Comparison of ENCODE assay signal across 16 cellular contexts in genomic region chr19:51181913-51182419, GRCh38. TPM values are rescaled to one million over a fixed set of nuclear protein-coding genes. Genes with fewer than 3 reads are reported as not detected.
DNase-seq lines count a peak whose midpoint lies in the region; ATAC-seq and TF ChIP-seq lines count a peak whose summit lies in the region.
"Had no signal": no experiment of that assay in that cellular context is flagged by ENCODE, and none has a peak within 500 bp of the region (broad histone marks: within the 10 kb centered on the region; RNA-seq: fewer than 3 reads in every experiment).

No MANE protein-coding gene starts in this region.

- H3K27ac ChIP-seq in gastroesophageal sphincter (no peak overlapping the region), prostate gland (no peak overlapping the region)
- H3K27ac ChIP-seq: breast epithelium had no signal

- intact Hi-C loops in prostate gland (cut with DNase I), result no loop called here

- TF ChIP-seq EP300 in gastroesophageal sphincter (IDR thresholded peaks at IDR 0.05), result no peak

- WGBS in gastroesophageal sphincter (ENCODE audit: low coverage in 1 of 2), 2 donors, result 43% methylated on average over 10 of the region's 31 CpGs; no CpG with 5 or more reads in 1 of the 2 donors
- 59% methylated on average over 25 of the region's 31 CpGs for WGBS in prostate gland

- no peak for DNase-seq in activated T-cell treated with anti-CD3 and anti-CD28 coated beads, Interleukin-2, amount 50 U/mL, for 72 hours
- DNase-seq in activated T-cell treated with anti-CD3 and anti-CD28 coated beads, Interleukin-2, amount 50 U/mL, for 48 hours, result no peak
- DNase-seq in NT2/D1 (ENCODE audit: low read depth, low spot score) (peak; percentile 44), ecto neural progenitor cell (ENCODE audit: low spot score) (peak; percentile 63), prostate gland (ENCODE audit: low spot score) (no peak)
- DNase-seq in stimulated activated naive CD8-positive, alpha-beta T cell treated with anti-CD3 and anti-CD28 coated beads, Interleukin-15, amount 100 ng/mL, for 72 hours, result no peak
- DNase-seq: activated B cell treated with CpG ODN at 0.5 μM for 24 hours, activated gamma-delta T cell, hippocampal formation, NCI-H345 had no signal

- no peaks in the 10 kb centered on the region; the same call in 1 of the 2 replicates for H3K9me3 ChIP-seq in NT2/D1 (ENCODE audit: insufficient read depth, low read length)
- no peaks in the 10 kb centered on the region for H3K9me3 ChIP-seq in gastroesophageal sphincter
- no peaks in the 10 kb centered on the region for H3K9me3 ChIP-seq in prostate gland
- H3K9me3 ChIP-seq: breast epithelium had no signal

- H3K4me3 ChIP-seq in NT2/D1 (ENCODE audit: insufficient read length, low read depth), result peak overlapping the region; percentile 15
- no peak overlapping the region for H3K4me3 ChIP-seq in gastroesophageal sphincter
- no peak overlapping the region for H3K4me3 ChIP-seq in prostate gland
- H3K4me3 ChIP-seq: breast epithelium had no signal

- H3K9ac ChIP-seq in NT2/D1 (ENCODE audit: insufficient read length, low read depth), result no peak overlapping the region

- peaks cover 12% of the 10 kb centered on the region for H3K27me3 Mint-ChIP-seq in activated T-cell treated with anti-CD3 and anti-CD28 coated beads, Interleukin-2, amount 50 U/mL, for 72 hours (ENCODE audit: low read depth)
- peaks cover 34% of the 10 kb centered on the region for H3K27me3 Mint-ChIP-seq in stimulated activated naive CD8-positive, alpha-beta T cell treated with anti-CD3 and anti-CD28 coated beads, Interleukin-15, amount 100 ng/mL, for 72 hours

- ATAC-seq in activated T-cell treated with anti-CD3 and anti-CD28 coated beads, Interleukin-2, amount 50 U/mL, for 72 hours (replicated peaks in 1 of 2), result peak in 1 of 2 donors; percentile 34
- peak; percentile 27 for ATAC-seq in stimulated activated naive CD8-positive, alpha-beta T cell treated with anti-CD3 and anti-CD28 coated beads, Interleukin-15, amount 100 ng/mL, for 72 hours
- ATAC-seq in gastroesophageal sphincter (no peak), GM18870 (IDR thresholded peaks at IDR 0.05; ENCODE audit: unreplicated experiment) (no peak)
- ATAC-seq: Right ventricle myocardium inferior had no signal

- TF ChIP-seq CTCF in gastroesophageal sphincter (IDR thresholded peaks at IDR 0.05), result no peak
- TF ChIP-seq CTCF in prostate gland (IDR thresholded peaks at IDR 0.05), result no peak

- H3K36me3 ChIP-seq in NT2/D1 (ENCODE audit: insufficient read depth, insufficient read length, low read length) (no peaks in the 10 kb centered on the region), gastroesophageal sphincter (no peaks in the 10 kb centered on the region), prostate gland (no peaks in the 10 kb centered on the region)
- H3K36me3 ChIP-seq: breast epithelium had no signal

- H3K9me3 Mint-ChIP-seq in activated T-cell treated with anti-CD3 and anti-CD28 coated beads, Interleukin-2, amount 50 U/mL, for 72 hours, result no peaks in the 10 kb centered on the region
- no peaks in the 10 kb centered on the region for H3K9me3 Mint-ChIP-seq in stimulated activated naive CD8-positive, alpha-beta T cell treated with anti-CD3 and anti-CD28 coated beads, Interleukin-15, amount 100 ng/mL, for 72 hours
- H3K9me3 Mint-ChIP-seq: activated B cell treated with CpG ODN at 0.5 μM for 24 hours had no signal

- no peaks in the 10 kb centered on the region for H3K36me3 Mint-ChIP-seq in activated T-cell treated with anti-CD3 and anti-CD28 coated beads, Interleukin-2, amount 50 U/mL, for 72 hours (ENCODE audit: insufficient read depth in 2 of 2)

- TF ChIP-seq POLR2A in gastroesophageal sphincter (IDR thresholded peaks at IDR 0.05) (no peak), prostate gland (IDR thresholded peaks at IDR 0.05) (no peak)

- peaks cover 21% of the 10 kb centered on the region for H3K27me3 ChIP-seq in NT2/D1 (ENCODE audit: insufficient read depth, insufficient read length)
- peaks cover 57% of the 10 kb centered on the region for H3K27me3 ChIP-seq in gastroesophageal sphincter
- H3K27me3 ChIP-seq in prostate gland (replicated peaks; ENCODE audit: insufficient read depth), result peaks cover 2% of the 10 kb centered on the region

- H3K4me1 ChIP-seq in NT2/D1 (ENCODE audit: insufficient read depth, insufficient read length) (peaks cover 5% of the 10 kb centered on the region), gastroesophageal sphincter (no peaks in the 10 kb centered on the region), prostate gland (replicated peaks) (no peaks in the 10 kb centered on the region)
- H3K4me1 ChIP-seq: breast epithelium had no signal

- peak overlapping the region; percentile 41 to 67 for H3K4me3 Mint-ChIP-seq in activated T-cell treated with anti-CD3 and anti-CD28 coated beads, Interleukin-2, amount 50 U/mL, for 72 hours
- peak overlapping the region in 1 of 2 donors; percentile 12 for H3K4me3 Mint-ChIP-seq in stimulated activated naive CD8-positive, alpha-beta T cell treated with anti-CD3 and anti-CD28 coated beads, Interleukin-15, amount 100 ng/mL, for 72 hours
- H3K4me3 Mint-ChIP-seq: activated B cell treated with CpG ODN at 0.5 μM for 24 hours had no signal

- no peaks in the 10 kb centered on the region for H3K4me1 Mint-ChIP-seq in activated T-cell treated with anti-CD3 and anti-CD28 coated beads, Interleukin-2, amount 50 U/mL, for 72 hours (ENCODE audit: low read depth)
- H3K4me1 Mint-ChIP-seq in stimulated activated naive CD8-positive, alpha-beta T cell treated with anti-CD3 and anti-CD28 coated beads, Interleukin-15, amount 100 ng/mL, for 72 hours, result no peaks in the 10 kb centered on the region
- H3K4me1 Mint-ChIP-seq: activated B cell treated with CpG ODN at 0.5 μM for 24 hours had no signal

- H3K27ac Mint-ChIP-seq in activated T-cell treated with anti-CD3 and anti-CD28 coated beads, Interleukin-2, amount 50 U/mL, for 72 hours, result no peak overlapping the region
- no peak overlapping the region for H3K27ac Mint-ChIP-seq in stimulated activated naive CD8-positive, alpha-beta T cell treated with anti-CD3 and anti-CD28 coated beads, Interleukin-15, amount 100 ng/mL, for 72 hours
- H3K27ac Mint-ChIP-seq: activated B cell treated with CpG ODN at 0.5 μM for 24 hours had no signal

RNA-seq across cellular contexts. Expression of gene SIGLEC7, which starts 39.9 kb away (rescaled TPM):
- total RNA-seq in activated T-cell treated with anti-CD3 and anti-CD28 coated beads, Interleukin-2, amount 50 U/mL, for 72 hours, result not detected
- total RNA-seq in gastroesophageal sphincter (1 to 10 TPM in 2 of 4 donors, under 1 TPM in 1, not detected in 1; 0.46 to 4.4 (median 2.8) TPM), prostate gland (not detected)
- total RNA-seq: activated B cell treated with CpG ODN at 0.5 μM for 24 hours, epithelial cell of proximal tubule, osteocyte had no signal

RNA-seq across cellular contexts. Expression of gene CD33, which starts 42.9 kb away (rescaled TPM):
- 1 to 10 TPM; 1.7 to 2.6 TPM for total RNA-seq in activated T-cell treated with anti-CD3 and anti-CD28 coated beads, Interleukin-2, amount 50 U/mL, for 72 hours
- total RNA-seq in gastroesophageal sphincter, result 1 to 10 TPM; 1.8 to 7.0 (median 2.8) TPM
- 1 to 10 TPM; 1.9 to 2.5 TPM for total RNA-seq in prostate gland
- total RNA-seq: activated B cell treated with CpG ODN at 0.5 μM for 24 hours, epithelial cell of proximal tubule, osteocyte had no signal

RNA-seq across cellular contexts. Expression of gene SIGLEC9, which starts 57.3 kb away (rescaled TPM):
- 1 to 10 TPM in 1 of 2 donors, under 1 TPM in 1; 0.74 to 1.6 TPM for total RNA-seq in activated T-cell treated with anti-CD3 and anti-CD28 coated beads, Interleukin-2, amount 50 U/mL, for 72 hours
- 1 to 10 TPM in 3 of 4 donors, under 1 TPM in 1; 0.62 to 9.2 (median 4.0) TPM for total RNA-seq in gastroesophageal sphincter
- total RNA-seq in prostate gland, result 1 to 10 TPM in 1 of 2 donors, under 1 TPM in 1; 0.77 to 8.2 TPM
- total RNA-seq: epithelial cell of proximal tubule, osteocyte had no signal

Comparison
In these comparisons a context has a peak if more than half of its experiments do, and no peak if none do; other contexts are left out.
1. DNase-seq: peak in NT2/D1 (single experiment) and ecto neural progenitor cell (single experiment); none in activated T-cell treated with anti-CD3 and anti-CD28 coated beads, Interleukin-2, amount 50 U/mL, for 72 hours (0 of 2), activated T-cell treated with anti-CD3 and anti-CD28 coated beads, Interleukin-2, amount 50 U/mL, for 48 hours (0 of 2), stimulated activated naive CD8-positive, alpha-beta T cell treated with anti-CD3 and anti-CD28 coated beads, Interleukin-15, amount 100 ng/mL, for 72 hours (0 of 2) and prostate gland (single experiment).